11 cellular contexts compared by ENCODE assay signal in the genomic region with DNA sequence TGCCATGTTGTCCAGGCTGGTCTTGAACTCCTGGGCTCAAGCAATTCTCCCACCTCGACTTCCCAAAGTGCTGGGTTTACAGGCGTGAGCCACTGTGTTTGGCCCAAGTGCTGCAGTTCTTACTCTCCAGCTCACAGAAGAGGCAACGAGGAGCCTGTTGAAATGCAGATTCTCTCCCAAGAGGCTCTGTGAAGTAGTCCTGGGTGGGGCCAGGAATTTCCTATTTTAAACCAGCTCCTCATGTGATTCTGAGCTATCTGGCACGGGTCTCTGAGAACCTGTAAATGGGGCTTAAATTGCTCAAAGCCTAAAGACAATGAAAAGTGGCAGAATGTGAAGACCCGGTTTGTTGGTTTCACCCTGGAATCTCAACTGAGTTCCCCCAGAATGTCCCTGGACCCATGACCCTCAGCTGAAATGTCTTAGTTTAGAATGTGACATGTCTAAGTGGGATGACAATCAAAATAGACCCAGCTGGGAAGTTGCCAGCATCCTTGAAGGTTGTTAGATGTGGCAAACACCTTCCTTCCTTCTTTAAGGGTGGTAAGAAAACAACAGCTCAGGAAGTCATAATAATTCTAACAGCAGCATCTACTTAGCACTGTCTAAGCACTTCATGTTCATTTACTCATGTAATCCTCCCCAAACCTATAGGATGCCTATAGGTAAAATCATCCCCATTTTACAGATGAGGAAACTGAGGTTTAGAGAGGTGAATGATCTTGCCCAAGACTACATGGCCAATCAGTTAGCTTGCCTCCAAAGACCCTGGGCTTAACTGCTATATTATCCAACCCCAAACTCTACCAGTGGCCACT. TPM values are rescaled to one million over a fixed set of nuclear protein-coding genes. Genes with fewer than 3 reads are reported as not detected.
A peak's percentile ranks its signal among the peaks of the same experiment; 100 is the strongest.
DNase-seq lines count a peak whose midpoint lies in the region; ATAC-seq lines count a peak whose summit lies in the region.
"Had no signal": no experiment of that assay in that cellular context is flagged by ENCODE, and none has a peak within 500 bp of the region (broad histone marks: within the 10 kb centered on the region; RNA-seq: fewer than 3 reads in every experiment).

No MANE protein-coding gene starts in this region.

- peaks cover 79% of the 10 kb centered on the region for H3K36me3 Mint-ChIP-seq in activated CD4-positive, alpha-beta memory T cell treated with anti-CD3 and anti-CD28 coated beads, Interleukin-2, amount 10 ng/mL, durations not matched to agents 7 days and 5 days (ENCODE audit: low read depth)

- H3K27me3 Mint-ChIP-seq in activated CD4-positive, alpha-beta memory T cell treated with anti-CD3 and anti-CD28 coated beads, Interleukin-2, amount 10 ng/mL, durations not matched to agents 7 days and 5 days: no peaks in the 10 kb centered on the region
- H3K27me3 Mint-ChIP-seq: activated B cell treated with CpG ODN at 0.5 μM for 24 hours had no signal

- ATAC-seq in HG03432 (IDR thresholded peaks at IDR 0.05; ENCODE audit: unreplicated experiment): no peak

- peaks cover 81% of the 10 kb centered on the region for H3K4me1 Mint-ChIP-seq in activated CD4-positive, alpha-beta memory T cell treated with anti-CD3 and anti-CD28 coated beads, Interleukin-2, amount 10 ng/mL, durations not matched to agents 7 days and 5 days

- POLR2A ChIA-PET in activated CD4-positive, alpha-beta memory T cell treated with anti-CD3 and anti-CD28 coated beads, Interleukin-2, amount 10 ng/mL, durations not matched to agents 7 days and 5 days (lab: Charles Lee): interaction anchor here (1.0 to 11.7 kb wide), 4 partner anchors 14 to 138 kb away, joined by 3 to 405 read pairs (median 42); partner anchors contain the start of genes MRPS6 and SLC5A3

- peak overlapping the region; percentile 83 for H3K27ac Mint-ChIP-seq in activated CD4-positive, alpha-beta memory T cell treated with anti-CD3 and anti-CD28 coated beads, Interleukin-2, amount 10 ng/mL, durations not matched to agents 7 days and 5 days
- H3K27ac Mint-ChIP-seq: activated B cell treated with CpG ODN at 0.5 μM for 24 hours had no signal

- CTCF ChIA-PET in activated CD4-positive, alpha-beta memory T cell treated with anti-CD3 and anti-CD28 coated beads, Interleukin-2, amount 10 ng/mL, durations not matched to agents 7 days and 5 days (lab: Charles Lee): interaction anchor here (0.6 to 5.4 kb wide), 7 partner anchors 9 to 138 kb away, joined by 3 to 41 read pairs (median 4); no protein-coding TSS in a partner anchor

- peak; percentile 62 for DNase-seq in activated CD8-positive, alpha-beta memory T cell treated with anti-CD3 and anti-CD28 coated beads for 24 hours
- DNase-seq in activated CD8-positive, alpha-beta memory T cell treated with anti-CD3 and anti-CD28 coated beads, Interleukin-2, amount 50 U/mL, for 48 hours: no peak
- DNase-seq in activated CD4-positive, alpha-beta memory T cell treated with anti-CD3 and anti-CD28 coated beads, Interleukin-2, amount 10 ng/mL, durations not matched to agents 7 days and 5 days: no peak
- DNase-seq in fibroblast of peridontal ligament (ENCODE audit: extremely low read depth) (peak; percentile 50), stromal cell of bone marrow (ENCODE audit: low read depth) (peak; percentile 62), iPS-NIHi11 (ENCODE audit: low spot score) (no peak), NK-92 (lab: John Stamatoyannopoulos, UW; ENCODE audit: unreplicated experiment) (no peak)
- DNase-seq: activated B cell treated with CpG ODN at 0.5 μM for 24 hours, heart right ventricle, MM.1S had no signal

- peak overlapping the region; percentile 21 for H3K4me3 Mint-ChIP-seq in activated CD4-positive, alpha-beta memory T cell treated with anti-CD3 and anti-CD28 coated beads, Interleukin-2, amount 10 ng/mL, durations not matched to agents 7 days and 5 days
- H3K4me3 Mint-ChIP-seq: activated B cell treated with CpG ODN at 0.5 μM for 24 hours had no signal

- H3K9me3 Mint-ChIP-seq in activated CD4-positive, alpha-beta memory T cell treated with anti-CD3 and anti-CD28 coated beads, Interleukin-2, amount 10 ng/mL, durations not matched to agents 7 days and 5 days: peaks cover 7% of the 10 kb centered on the region
- H3K9me3 Mint-ChIP-seq: activated B cell treated with CpG ODN at 0.5 μM for 24 hours had no signal

RNA-seq across cellular contexts. Expression of gene ATP5PO, which starts 20.8 kb away (rescaled TPM):
- total RNA-seq in activated CD4-positive, alpha-beta memory T cell treated with anti-CD3 and anti-CD28 coated beads, Interleukin-2, amount 10 ng/mL, durations not matched to agents 7 days and 5 days: 100 to 1,000 TPM; 193 to 196 TPM

Comparison
In these comparisons a context has a peak if more than half of its experiments do, and no peak if none do; other contexts are left out.
1. DNase-seq: peak in activated CD8-positive, alpha-beta memory T cell treated with anti-CD3 and anti-CD28 coated beads for 24 hours (single experiment), fibroblast of peridontal ligament (single experiment) and stromal cell of bone marrow (single experiment); none in activated CD8-positive, alpha-beta memory T cell treated with anti-CD3 and anti-CD28 coated beads, Interleukin-2, amount 50 U/mL, for 48 hours (single experiment), activated CD4-positive, alpha-beta memory T cell treated with anti-CD3 and anti-CD28 coated beads, Interleukin-2, amount 10 ng/mL, durations not matched to agents 7 days and 5 days (single experiment), iPS-NIHi11 (single experiment) and NK-92 (single experiment).